In genomic region chr20:61436674-61437279, GRCh38 we compare ENCODE assay signal across 11 cellular contexts.
A peak's percentile ranks its signal among the peaks of the same experiment; 100 is the strongest.
DNase-seq lines count a peak whose midpoint lies in the region; ATAC-seq and TF ChIP-seq lines count a peak whose summit lies in the region.
"Had no signal": no experiment of that assay in that cellular context is flagged by ENCODE, and none has a peak within 500 bp of the region (broad histone marks: within the 10 kb centered on the region; RNA-seq: fewer than 3 reads in every experiment).

No MANE protein-coding gene starts in this region.

- peaks cover 3% of the 10 kb centered on the region for H3K27me3 Mint-ChIP-seq in endothelial cell (ENCODE audit: unreplicated experiment)
- H3K27me3 Mint-ChIP-seq in nephron progenitor cell (ENCODE audit: low read depth, poor library complexity) = peaks cover 14% of the 10 kb centered on the region
- H3K27me3 Mint-ChIP-seq in mesothelial cell of epicardium (ENCODE audit: low read depth) = peaks cover 52% of the 10 kb centered on the region
- peaks cover 46% of the 10 kb centered on the region for H3K27me3 Mint-ChIP-seq in stimulated activated naive CD8-positive, alpha-beta T cell treated with anti-CD3 and anti-CD28 coated beads, Interleukin-15, amount 100 ng/mL, for 72 hours
- peaks cover 11% of the 10 kb centered on the region for H3K27me3 Mint-ChIP-seq in activated CD4-positive, alpha-beta T cell treated with anti-CD3 and anti-CD28 coated beads for 36 hours

- TF ChIP-seq CTCF in endothelial cell (IDR thresholded peaks at IDR 0.05; ENCODE audit: unreplicated experiment) (no peak), nephron progenitor cell (IDR thresholded peaks at IDR 0.05) (no peak), mesothelial cell of epicardium (IDR thresholded peaks at IDR 0.05; ENCODE audit: unreplicated experiment) (no peak)

- H3K27ac Mint-ChIP-seq in endothelial cell (ENCODE audit: unreplicated experiment) (no peak overlapping the region), nephron progenitor cell (peak overlapping the region; percentile 46), mesothelial cell of epicardium (no peak overlapping the region)
- H3K27ac Mint-ChIP-seq in stimulated activated naive CD8-positive, alpha-beta T cell treated with anti-CD3 and anti-CD28 coated beads, Interleukin-15, amount 100 ng/mL, for 72 hours = no peak overlapping the region
- no peak overlapping the region for H3K27ac Mint-ChIP-seq in activated CD4-positive, alpha-beta T cell treated with anti-CD3 and anti-CD28 coated beads for 36 hours

- POLR2A ChIA-PET in activated CD4-positive, alpha-beta T cell treated with anti-CD3 and anti-CD28 coated beads for 36 hours (lab: Charles Lee) = no interaction called here

- CTCF ChIA-PET in activated CD4-positive, alpha-beta T cell treated with anti-CD3 and anti-CD28 coated beads for 36 hours (lab: Charles Lee) = interaction anchor here (0.6 kb wide), 1 partner anchor 966 kb away, joined by 3 read pairs; no protein-coding TSS in a partner anchor

- H3K4me3 Mint-ChIP-seq in endothelial cell (ENCODE audit: unreplicated experiment) (no peak overlapping the region), nephron progenitor cell (peak overlapping the region; percentile 3), mesothelial cell of epicardium (no peak overlapping the region)
- H3K4me3 Mint-ChIP-seq in stimulated activated naive CD8-positive, alpha-beta T cell treated with anti-CD3 and anti-CD28 coated beads, Interleukin-15, amount 100 ng/mL, for 72 hours = no peak overlapping the region
- no peak overlapping the region for H3K4me3 Mint-ChIP-seq in activated CD4-positive, alpha-beta T cell treated with anti-CD3 and anti-CD28 coated beads for 36 hours
- H3K4me3 Mint-ChIP-seq: naive thymus-derived CD4-positive, alpha-beta T cell had no signal

- ATAC-seq in GM18517 (IDR thresholded peaks at IDR 0.05; ENCODE audit: unreplicated experiment) = no peak
- ATAC-seq in stimulated activated naive CD8-positive, alpha-beta T cell treated with anti-CD3 and anti-CD28 coated beads, Interleukin-15, amount 100 ng/mL, for 72 hours = no peak
- no peak for ATAC-seq in activated CD4-positive, alpha-beta T cell treated with anti-CD3 and anti-CD28 coated beads for 36 hours
- ATAC-seq: naive thymus-derived CD4-positive, alpha-beta T cell had no signal

- intact Hi-C loops in activated CD4-positive, alpha-beta T cell treated with anti-CD3 and anti-CD28 coated beads for 36 hours (cut with DNase I, micrococcal nuclease) = no loop called here

- H3K36me3 Mint-ChIP-seq in endothelial cell (ENCODE audit: low read depth, unreplicated experiment) (no peaks in the 10 kb centered on the region), nephron progenitor cell (ENCODE audit: low read depth) (no peaks in the 10 kb centered on the region), mesothelial cell of epicardium (no peaks in the 10 kb centered on the region)
- H3K36me3 Mint-ChIP-seq in activated CD4-positive, alpha-beta T cell treated with anti-CD3 and anti-CD28 coated beads for 36 hours (ENCODE audit: low read depth) = no peaks in the 10 kb centered on the region

- DNase-seq in Ammon's horn (ENCODE audit: low spot score) (peak; percentile 62), LHCN-M2 (ENCODE audit: low read depth) (peak; percentile 25), endothelial cell (ENCODE audit: low spot score) (peak; percentile 16), nephron progenitor cell (no peak), mesothelial cell of epicardium (ENCODE audit: low spot score in 2 of 2, unreplicated experiment in 2 of 2) (no peak)
- DNase-seq in stimulated activated naive CD8-positive, alpha-beta T cell treated with anti-CD3 and anti-CD28 coated beads, Interleukin-15, amount 100 ng/mL, for 72 hours = no peak
- no peak for DNase-seq in activated CD4-positive, alpha-beta T cell treated with anti-CD3 and anti-CD28 coated beads for 36 hours
- DNase-seq: colonic mucosa; naive thymus-derived CD4-positive, alpha-beta T cell; NCI-H69 had no signal

- H3K4me1 Mint-ChIP-seq in endothelial cell (ENCODE audit: unreplicated experiment) (peaks cover 12% of the 10 kb centered on the region), nephron progenitor cell (peaks cover 59% of the 10 kb centered on the region), mesothelial cell of epicardium (peaks cover 34% of the 10 kb centered on the region)
- no peaks in the 10 kb centered on the region for H3K4me1 Mint-ChIP-seq in stimulated activated naive CD8-positive, alpha-beta T cell treated with anti-CD3 and anti-CD28 coated beads, Interleukin-15, amount 100 ng/mL, for 72 hours
- H3K4me1 Mint-ChIP-seq in activated CD4-positive, alpha-beta T cell treated with anti-CD3 and anti-CD28 coated beads for 36 hours = no peaks in the 10 kb centered on the region
- H3K4me1 Mint-ChIP-seq: naive thymus-derived CD4-positive, alpha-beta T cell had no signal

- no peaks in the 10 kb centered on the region for H3K9me3 Mint-ChIP-seq in endothelial cell (ENCODE audit: unreplicated experiment)
- no peaks in the 10 kb centered on the region for H3K9me3 Mint-ChIP-seq in nephron progenitor cell
- H3K9me3 Mint-ChIP-seq in mesothelial cell of epicardium = no peaks in the 10 kb centered on the region
- H3K9me3 Mint-ChIP-seq in stimulated activated naive CD8-positive, alpha-beta T cell treated with anti-CD3 and anti-CD28 coated beads, Interleukin-15, amount 100 ng/mL, for 72 hours = no peaks in the 10 kb centered on the region
- no peaks in the 10 kb centered on the region for H3K9me3 Mint-ChIP-seq in activated CD4-positive, alpha-beta T cell treated with anti-CD3 and anti-CD28 coated beads for 36 hours (ENCODE audit: low read depth)

Comparison
In these comparisons a context has a peak if more than half of its experiments do, and no peak if none do; other contexts are left out.
1. DNase-seq: peak in Ammon's horn (single experiment), LHCN-M2 (single experiment) and endothelial cell (single experiment); none in nephron progenitor cell (single experiment), mesothelial cell of epicardium (0 of 2), stimulated activated naive CD8-positive, alpha-beta T cell treated with anti-CD3 and anti-CD28 coated beads, Interleukin-15, amount 100 ng/mL, for 72 hours (0 of 2) and activated CD4-positive, alpha-beta T cell treated with anti-CD3 and anti-CD28 coated beads for 36 hours (single experiment).